Comparison of ENCODE assay signal across 17 cellular contexts in genomic region chr4:120709986-120710385, GRCh38.
A peak's percentile ranks its signal among the peaks of the same experiment; 100 is the strongest.
DNase-seq lines count a peak whose midpoint lies in the region; ATAC-seq and TF ChIP-seq lines count a peak whose summit lies in the region.
"Had no signal": no experiment of that assay in that cellular context is flagged by ENCODE, and none has a peak within 500 bp of the region (broad histone marks: within the 10 kb centered on the region; RNA-seq: fewer than 3 reads in every experiment).

No MANE protein-coding gene starts in this region.

- H3K9me3 Mint-ChIP-seq in activated CD8-positive, alpha-beta memory T cell treated with anti-CD3 and anti-CD28 coated beads, Interleukin-2, amount 10 ng/mL, durations not matched to agents 7 days and 5 days (ENCODE audit: low read depth) = no peaks in the 10 kb centered on the region
- H3K9me3 Mint-ChIP-seq: activated CD4-positive, alpha-beta T cell treated with anti-CD3 and anti-CD28 coated beads, Interleukin-2, amount 10 ng/mL, durations not matched to agents 24 days and 14 days; activated T-helper 2 cell treated with anti-CD3 and anti-CD28 coated beads, Interferon-gamma antibody, Interleukin-2, Interleukin-4, amounts not matched to agents 10 μg/mL and 5 μg/mL and 100 μg/mL, durations not matched to agents 14 hours and 24 hours and 36 hours had no signal

- intact Hi-C loops in psoas muscle (cut with DNase I) (loop anchor here in 1 of 2 donors (10.0 kb wide), 1 partner anchor 385 kb away; no protein-coding TSS in a partner anchor), body of pancreas (cut with DNase I) (no loop called here)

- H3K27me3 Mint-ChIP-seq in activated CD8-positive, alpha-beta memory T cell treated with anti-CD3 and anti-CD28 coated beads, Interleukin-2, amount 10 ng/mL, durations not matched to agents 7 days and 5 days = peaks cover 7% of the 10 kb centered on the region

- no peak overlapping the region for H3K27ac ChIP-seq in psoas muscle
- H3K27ac ChIP-seq in body of pancreas = no peak overlapping the region
- H3K27ac ChIP-seq: neutrophil had no signal

- no peak for TF ChIP-seq POLR2A in body of pancreas (IDR thresholded peaks at IDR 0.05)

- TF ChIP-seq CTCF in BJ (IDR thresholded peaks at IDR 0.05; ENCODE audit: insufficient read depth, low read depth, low read length) = no peak
- no peak for TF ChIP-seq CTCF in psoas muscle (IDR thresholded peaks at IDR 0.05)
- no peak for TF ChIP-seq CTCF in body of pancreas (IDR thresholded peaks at IDR 0.05)

- CTCF ChIA-PET in BJ (lab: Yijun Ruan, JAX) = interaction anchor here (0.7 kb wide), 1 partner anchor 14 kb away, joined by 3 read pairs; no protein-coding TSS in a partner anchor
- CTCF ChIA-PET in activated CD8-positive, alpha-beta memory T cell treated with anti-CD3 and anti-CD28 coated beads, Interleukin-2, amount 10 ng/mL, durations not matched to agents 7 days and 5 days (lab: Charles Lee) = no interaction called here

- no peak overlapping the region for H3K4me3 Mint-ChIP-seq in activated CD8-positive, alpha-beta memory T cell treated with anti-CD3 and anti-CD28 coated beads, Interleukin-2, amount 10 ng/mL, durations not matched to agents 7 days and 5 days
- H3K4me3 Mint-ChIP-seq: activated CD4-positive, alpha-beta T cell treated with anti-CD3 and anti-CD28 coated beads, Interleukin-2, amount 10 ng/mL, durations not matched to agents 24 days and 14 days; activated naive CD8-positive, alpha-beta T cell treated with anti-CD3 and anti-CD28 coated beads, Interleukin-2, amount 10 ng/mL, durations not matched to agents 7 days and 5 days had no signal

- ATAC-seq in psoas muscle (peak; percentile 53 to 82 (median 66)), body of pancreas (no peak)
- ATAC-seq in activated CD8-positive, alpha-beta memory T cell treated with anti-CD3 and anti-CD28 coated beads, Interleukin-2, amount 10 ng/mL, durations not matched to agents 7 days and 5 days = no peak

- H3K4me1 ChIP-seq in psoas muscle = peaks cover 5% of the 10 kb centered on the region
- H3K4me1 ChIP-seq in body of pancreas = no peaks in the 10 kb centered on the region

- H3K9me3 ChIP-seq in psoas muscle (no peaks in the 10 kb centered on the region), body of pancreas (no peaks in the 10 kb centered on the region)
- H3K9me3 ChIP-seq: neutrophil had no signal

- 57 to 60% (median 57%) methylated on average over 3 of the region's 3 CpGs for WGBS in psoas muscle, 3 donors
- WGBS in body of pancreas, 2 donors = 81 to 86% methylated on average over 3 of the region's 3 CpGs

- no peak overlapping the region for H3K27ac Mint-ChIP-seq in activated CD8-positive, alpha-beta memory T cell treated with anti-CD3 and anti-CD28 coated beads, Interleukin-2, amount 10 ng/mL, durations not matched to agents 7 days and 5 days
- H3K27ac Mint-ChIP-seq: activated CD4-positive, alpha-beta T cell treated with anti-CD3 and anti-CD28 coated beads, Interleukin-2, amount 10 ng/mL, durations not matched to agents 24 days and 14 days; activated naive CD8-positive, alpha-beta T cell treated with anti-CD3 and anti-CD28 coated beads, Interleukin-2, amount 10 ng/mL, durations not matched to agents 7 days and 5 days; activated T-helper 2 cell treated with anti-CD3 and anti-CD28 coated beads, Interferon-gamma antibody, Interleukin-2, Interleukin-4, amounts not matched to agents 10 μg/mL and 5 μg/mL and 100 μg/mL, durations not matched to agents 14 hours and 24 hours and 36 hours had no signal

- H3K4me3 ChIP-seq in BJ (ENCODE audit: low read depth, low read length) (no peak overlapping the region), psoas muscle (no peak overlapping the region), body of pancreas (no peak overlapping the region)
- H3K4me3 ChIP-seq: heart right ventricle, lung had no signal

- no peaks in the 10 kb centered on the region for H3K4me1 Mint-ChIP-seq in activated CD8-positive, alpha-beta memory T cell treated with anti-CD3 and anti-CD28 coated beads, Interleukin-2, amount 10 ng/mL, durations not matched to agents 7 days and 5 days
- H3K4me1 Mint-ChIP-seq: activated CD4-positive, alpha-beta T cell treated with anti-CD3 and anti-CD28 coated beads, Interleukin-2, amount 10 ng/mL, durations not matched to agents 24 days and 14 days; activated naive CD8-positive, alpha-beta T cell treated with anti-CD3 and anti-CD28 coated beads, Interleukin-2, amount 10 ng/mL, durations not matched to agents 7 days and 5 days had no signal

- H3K36me3 Mint-ChIP-seq in activated CD8-positive, alpha-beta memory T cell treated with anti-CD3 and anti-CD28 coated beads, Interleukin-2, amount 10 ng/mL, durations not matched to agents 7 days and 5 days = no peaks in the 10 kb centered on the region

- no peaks in the 10 kb centered on the region for H3K36me3 ChIP-seq in BJ (ENCODE audit: control insufficient read depth, insufficient read depth, low read length)
- H3K36me3 ChIP-seq in psoas muscle (ENCODE audit: insufficient read depth in 1 of 2, low read depth in 1 of 2) = no peaks in the 10 kb centered on the region
- no peaks in the 10 kb centered on the region for H3K36me3 ChIP-seq in body of pancreas (replicated peaks in 1 of 2; ENCODE audit: insufficient read depth in 1 of 2, low read depth in 2 of 2)
- H3K36me3 ChIP-seq: heart right ventricle, neutrophil had no signal

- peak; percentile 35 for DNase-seq in BJ (ENCODE audit: low read depth)
- DNase-seq in RPMI7951 (ENCODE audit: low read depth) = peak; percentile 3
- DNase-seq in fibroblast of gingiva (ENCODE audit: low read depth) = peak; percentile 81
- no peak for DNase-seq in psoas muscle
- no peak for DNase-seq in body of pancreas
- DNase-seq in activated CD8-positive, alpha-beta memory T cell treated with anti-CD3 and anti-CD28 coated beads, Interleukin-2, amount 10 ng/mL, durations not matched to agents 7 days and 5 days = no peak
- DNase-seq in GM19240 (ENCODE audit: insufficient read length, low spot score) = no peak
- DNase-seq in NCI-H2029 treated with DMSO at 0.1 percent for 48 hours (lab: John Stamatoyannopoulos, UW) = no peak
- DNase-seq: activated CD4-positive, alpha-beta T cell treated with anti-CD3 and anti-CD28 coated beads, Interleukin-2, amount 10 ng/mL, durations not matched to agents 24 days and 14 days; activated naive CD8-positive, alpha-beta T cell treated with anti-CD3 and anti-CD28 coated beads, Interleukin-2, amount 10 ng/mL, durations not matched to agents 7 days and 5 days; C1 segment of cervical spinal cord; heart right ventricle; NCI-H1436; substantia nigra had no signal

- H3K27me3 ChIP-seq in BJ (ENCODE audit: control insufficient read depth, insufficient read depth, low read length) (no peaks in the 10 kb centered on the region), psoas muscle (ENCODE audit: insufficient read depth in 3 of 3, low read length in 2 of 3) (no peaks in the 10 kb centered on the region), body of pancreas (no peaks in the 10 kb centered on the region)
- H3K27me3 ChIP-seq: heart right ventricle, neutrophil had no signal

- POLR2A ChIA-PET in BJ (lab: Charles Lee) = no interaction called here

Comparison
In these comparisons a context has a peak if more than half of its experiments do, and no peak if none do; other contexts are left out.
1. DNase-seq: peak in BJ (single experiment), RPMI7951 (single experiment) and fibroblast of gingiva (single experiment); none in psoas muscle (0 of 2), body of pancreas (0 of 4), activated CD8-positive, alpha-beta memory T cell treated with anti-CD3 and anti-CD28 coated beads, Interleukin-2, amount 10 ng/mL, durations not matched to agents 7 days and 5 days (single experiment), GM19240 (single experiment) and NCI-H2029 treated with DMSO at 0.1 percent for 48 hours (single experiment).
2. ATAC-seq: peak in psoas muscle (4 of 4); none in body of pancreas (single experiment) and activated CD8-positive, alpha-beta memory T cell treated with anti-CD3 and anti-CD28 coated beads, Interleukin-2, amount 10 ng/mL, durations not matched to agents 7 days and 5 days (single experiment).